Comparison of ENCODE assay signal across 8 cellular contexts in the genomic region with DNA sequence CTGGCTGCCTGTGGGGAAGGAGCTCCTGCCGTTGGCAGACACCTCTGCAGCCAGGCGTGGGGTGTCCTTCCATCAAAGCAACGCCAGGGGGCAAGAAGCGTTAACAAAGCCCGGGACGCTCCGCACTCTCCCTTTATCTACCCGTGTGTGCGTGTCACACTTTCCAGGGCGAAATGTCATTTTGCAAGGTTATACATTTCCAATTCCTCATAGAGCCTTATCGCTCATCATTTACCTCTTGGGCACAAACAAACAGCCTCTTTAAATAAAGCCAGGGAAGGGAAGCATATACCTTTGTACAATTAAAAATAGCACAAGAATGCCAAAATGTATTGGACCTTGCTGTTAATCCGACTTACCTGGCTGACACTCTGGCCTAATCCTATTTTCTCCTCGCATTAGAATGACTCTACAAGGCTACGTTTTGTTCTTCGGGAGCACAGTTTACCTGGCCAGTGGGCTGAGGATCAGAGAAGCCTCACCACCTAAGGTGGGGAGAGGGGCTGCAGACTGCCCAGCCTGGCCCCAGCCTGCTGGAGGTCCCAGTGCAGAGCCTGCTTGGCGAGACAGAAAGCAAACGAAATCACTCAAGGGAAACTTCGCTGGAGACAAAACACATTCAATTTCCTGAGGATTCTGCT.
DNase-seq lines count a peak whose midpoint lies in the region; ATAC-seq and TF ChIP-seq lines count a peak whose summit lies in the region.

No MANE protein-coding gene starts in this region.

- no peak overlapping the region for H3K27ac Mint-ChIP-seq in Caco-2 (ENCODE audit: unreplicated experiment)
- H3K27ac Mint-ChIP-seq in naive thymus-derived CD8-positive, alpha-beta T cell, result no peak overlapping the region
- no peak overlapping the region for H3K27ac Mint-ChIP-seq in stimulated activated memory B cell treated with anti-CD40 and anti-IgM and Interleukin-4, amounts not matched to agents 10 μg/mL and 1 μg/mL and 100 μg/mL, for 72 hours

- H3K27me3 ChIP-seq in Caco-2 (replicated peaks; ENCODE audit: control insufficient read depth, insufficient read depth, low read length), result no peaks in the 10 kb centered on the region; the same call in 1 of the 2 replicates

- peak overlapping the region; percentile 2 for H3K4me3 Mint-ChIP-seq in Caco-2 (ENCODE audit: unreplicated experiment)
- peak overlapping the region in 6 of 10 donors; percentile 11 to 72 (median 54) for H3K4me3 Mint-ChIP-seq in naive thymus-derived CD8-positive, alpha-beta T cell
- H3K4me3 Mint-ChIP-seq in stimulated activated memory B cell treated with anti-CD40 and anti-IgM and Interleukin-4, amounts not matched to agents 10 μg/mL and 1 μg/mL and 100 μg/mL, for 72 hours, result no peak overlapping the region

- H3K27ac ChIP-seq in epithelial cell of prostate, result no peak overlapping the region

- ATAC-seq in naive thymus-derived CD8-positive, alpha-beta T cell, result peak; percentile 89 to 93
- ATAC-seq in stimulated activated memory B cell treated with anti-CD40 and anti-IgM and Interleukin-4, amounts not matched to agents 10 μg/mL and 1 μg/mL and 100 μg/mL, for 72 hours, result peak; percentile 71

- POLR2A ChIA-PET in Caco-2 (lab: Charles Lee), result no interaction called here
- POLR2A ChIA-PET in naive thymus-derived CD8-positive, alpha-beta T cell (lab: Charles Lee), result no interaction called here

- H3K9me3 ChIP-seq in Caco-2, result no peaks in the 10 kb centered on the region

- no peaks in the 10 kb centered on the region for H3K36me3 ChIP-seq in Caco-2 (ENCODE audit: control insufficient read depth, insufficient read depth, low read length)

- H3K4me1 Mint-ChIP-seq in Caco-2 (ENCODE audit: low read depth, unreplicated experiment), result no peaks in the 10 kb centered on the region
- H3K4me1 Mint-ChIP-seq in naive thymus-derived CD8-positive, alpha-beta T cell, result peaks cover 15 to 45% (median 42%) of the 10 kb centered on the region in 4 donors
- peaks cover 44% of the 10 kb centered on the region for H3K4me1 Mint-ChIP-seq in stimulated activated memory B cell treated with anti-CD40 and anti-IgM and Interleukin-4, amounts not matched to agents 10 μg/mL and 1 μg/mL and 100 μg/mL, for 72 hours

- peaks cover 28% of the 10 kb centered on the region for H3K27me3 Mint-ChIP-seq in Caco-2 (ENCODE audit: insufficient read depth, unreplicated experiment)
- H3K27me3 Mint-ChIP-seq in naive thymus-derived CD8-positive, alpha-beta T cell, result peaks cover 52 to 94% (median 73%) of the 10 kb centered on the region in 5 donors
- peaks cover 93% of the 10 kb centered on the region for H3K27me3 Mint-ChIP-seq in stimulated activated memory B cell treated with anti-CD40 and anti-IgM and Interleukin-4, amounts not matched to agents 10 μg/mL and 1 μg/mL and 100 μg/mL, for 72 hours

- CTCF ChIA-PET in Caco-2 (lab: Charles Lee), result interaction anchor here (0.6 to 1.3 kb wide), 8 partner anchors 16 to 238 kb away, joined by 3 to 4 read pairs (median 3); no protein-coding TSS in a partner anchor

- no TSS peak for BruUV-seq in Caco-2 (replicated peaks; lab: Mats Ljungman, UMichigan)

- no peaks in the 10 kb centered on the region for H3K9me3 Mint-ChIP-seq in Caco-2 (ENCODE audit: unreplicated experiment)
- no peaks in the 10 kb centered on the region for H3K9me3 Mint-ChIP-seq in naive thymus-derived CD8-positive, alpha-beta T cell
- H3K9me3 Mint-ChIP-seq in stimulated activated memory B cell treated with anti-CD40 and anti-IgM and Interleukin-4, amounts not matched to agents 10 μg/mL and 1 μg/mL and 100 μg/mL, for 72 hours, result no peaks in the 10 kb centered on the region

- peak; percentile 90 to 91 for TF ChIP-seq CTCF in Caco-2 (IDR thresholded peaks at IDR 0.05; ENCODE audit: insufficient read depth in 1 of 2, low read depth in 1 of 2, low read length in 1 of 2, severe bottlenecking in 1 of 2, unreplicated experiment in 1 of 2)
- peak; percentile 49 for TF ChIP-seq CTCF in GM20000 (IDR thresholded peaks at IDR 0.05; ENCODE audit: extremely low read depth, missing control alignments)

- intact Hi-C loops in Caco-2 (cut with micrococcal nuclease; ENCODE audit: unreplicated experiment), result loop anchor here (1.0 to 5.0 kb wide), 4 partner anchors 77 to 388 kb away; a partner anchor contains a TSS

- H3K4me3 ChIP-seq in Caco-2 (ENCODE audit: low read depth, low read length), result no peak overlapping the region

- DNase-seq in Caco-2 (peak; percentile 84), GM20000 (ENCODE audit: low spot score) (peak; percentile 92), HPDE6-E6E7 (ENCODE audit: extremely low spot score) (peak; percentile 84), NOMO-1 treated with dmso at 0.1 percent for 144 hours (lab: John Stamatoyannopoulos, UW; ENCODE audit: unreplicated experiment) (peak; percentile 18), epithelial cell of prostate (ENCODE audit: low read depth, low spot score) (peak; percentile 6)
- peak; percentile 42 for DNase-seq in activated CD8-positive, alpha-beta memory T cell treated with anti-CD3 and anti-CD28 coated beads, Interleukin-2, amount 50 U/mL, for 24 hours (ENCODE audit: extremely low read depth)
- peak; percentile 34 to 78 (median 48) for DNase-seq in naive thymus-derived CD8-positive, alpha-beta T cell

- H3K36me3 Mint-ChIP-seq in Caco-2 (ENCODE audit: insufficient read depth, unreplicated experiment), result no peaks in the 10 kb centered on the region
- H3K36me3 Mint-ChIP-seq in naive thymus-derived CD8-positive, alpha-beta T cell, result peaks cover 0 to 5% (median 2%) of the 10 kb centered on the region in 3 donors
- no peaks in the 10 kb centered on the region for H3K36me3 Mint-ChIP-seq in stimulated activated memory B cell treated with anti-CD40 and anti-IgM and Interleukin-4, amounts not matched to agents 10 μg/mL and 1 μg/mL and 100 μg/mL, for 72 hours

- H3K4me1 ChIP-seq in Caco-2, result peaks cover 22% of the 10 kb centered on the region; the same call in 1 of the 2 replicates

Comparison
In these comparisons a context has a peak if more than half of its experiments do, and no peak if none do; other contexts are left out.
1. DNase-seq: peak in every context shown above with its lines; median percentile 92 in GM20000; 84 in Caco-2; 84 in HPDE6-E6E7; 48 in naive thymus-derived CD8-positive, alpha-beta T cell; 42 in activated CD8-positive, alpha-beta memory T cell treated with anti-CD3 and anti-CD28 coated beads, Interleukin-2, amount 50 U/mL, for 24 hours; 18 in NOMO-1 treated with dmso at 0.1 percent for 144 hours; 6 in epithelial cell of prostate.